ENCODE assay signal across 32 cellular contexts in the genomic region with DNA sequence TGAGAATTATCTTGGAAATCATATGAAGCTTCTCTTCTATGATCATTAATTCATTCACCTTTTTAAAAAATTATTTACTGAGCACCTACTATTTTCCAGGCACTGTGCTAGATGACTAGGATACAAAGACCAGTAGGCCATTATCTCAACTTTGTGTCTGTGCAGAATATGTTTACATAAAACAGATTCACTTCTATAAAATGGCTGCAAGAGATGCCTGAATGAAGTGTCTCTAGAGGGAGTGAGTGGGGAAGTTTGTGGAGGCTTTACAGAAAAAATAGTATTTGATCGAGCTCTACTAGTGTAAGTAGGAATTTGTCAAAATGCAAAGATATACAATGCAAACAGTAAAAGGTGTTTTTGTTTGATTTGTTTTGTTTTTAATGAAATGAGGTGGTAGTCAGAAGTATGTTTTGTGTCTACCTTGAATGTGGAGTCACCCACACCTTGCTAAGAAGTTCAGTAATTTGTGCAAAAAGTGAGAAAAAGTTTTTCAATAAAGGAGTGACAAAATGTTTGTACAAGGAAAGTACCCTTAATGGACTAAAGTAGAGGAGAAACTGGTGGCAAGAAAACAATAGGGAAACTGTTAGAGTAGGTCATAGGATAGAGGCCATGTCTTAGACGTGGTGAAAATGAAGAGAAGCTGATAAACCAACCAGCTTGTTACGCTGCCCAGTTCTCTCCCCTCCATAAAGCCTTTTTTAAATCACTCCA.
"Had no signal": no experiment of that assay in that cellular context is flagged by ENCODE, and none has a peak within 500 bp of the region (broad histone marks: within the 10 kb centered on the region; RNA-seq: fewer than 3 reads in every experiment).

No MANE protein-coding gene starts in this region.

- H3K4me3 ChIP-seq: colonic mucosa, PC-9 had no signal

- H3K27me3 Mint-ChIP-seq: activated B cell treated with CpG ODN at 0.5 μM for 24 hours; activated CD4-positive, alpha-beta memory T cell treated with anti-CD3 and anti-CD28 coated beads for 36 hours; activated naive CD4-positive, alpha-beta T cell treated with anti-CD3 and anti-CD28 coated beads, Interleukin-2, amount 10 ng/mL, durations not matched to agents 7 days and 5 days; activated naive CD8-positive, alpha-beta T cell; central memory CD8-positive, alpha-beta T cell had no signal

- H2AFZ ChIP-seq: PC-9 had no signal

- H3K4me1 ChIP-seq: colonic mucosa had no signal

- H3K36me3 Mint-ChIP-seq: activated CD4-positive, alpha-beta memory T cell treated with anti-CD3 and anti-CD28 coated beads for 36 hours; activated naive CD4-positive, alpha-beta T cell treated with anti-CD3 and anti-CD28 coated beads, Interleukin-2, amount 10 ng/mL, durations not matched to agents 7 days and 5 days; activated naive CD8-positive, alpha-beta T cell had no signal

- H3K27ac ChIP-seq: brain microvascular endothelial cell, colonic mucosa, PC-9, VCaP had no signal

- H3K4me1 Mint-ChIP-seq: activated B cell treated with CpG ODN at 0.5 μM for 24 hours; activated naive CD4-positive, alpha-beta T cell treated with anti-CD3 and anti-CD28 coated beads, Interleukin-2, amount 10 ng/mL, durations not matched to agents 7 days and 5 days; central memory CD8-positive, alpha-beta T cell had no signal

- H3K9me3 ChIP-seq: colonic mucosa had no signal

- H3K4me3 Mint-ChIP-seq: activated B cell treated with CpG ODN at 0.5 μM for 24 hours; activated CD4-positive, alpha-beta memory T cell treated with anti-CD3 and anti-CD28 coated beads for 36 hours; activated naive CD4-positive, alpha-beta T cell treated with anti-CD3 and anti-CD28 coated beads, Interleukin-2, amount 10 ng/mL, durations not matched to agents 7 days and 5 days; activated naive CD8-positive, alpha-beta T cell; activated naive CD8-positive, alpha-beta T cell treated with anti-CD3 and anti-CD28 coated beads, Interleukin-2, amount 50 U/mL, for 24 hours; activated T-cell treated with anti-CD3 and anti-CD28 coated beads, Interleukin-2, amount 50 U/mL, for 4 hours; activated T-helper 1 cell treated with anti-CD3 and anti-CD28 coated beads, Interleukin-12 subunit alpha, Interleukin-12 subunit beta, Interleukin-2, Interleukin-4 antibody, amounts not matched to agents 30 ng/mL and 10 ng/mL and 1 ng/mL, durations not matched to agents 14 hours and 24 hours and 36 hours; central memory CD8-positive, alpha-beta T cell had no signal

- DNase-seq: activated B cell treated with CpG ODN at 0.5 μM for 24 hours; activated CD4-positive, alpha-beta memory T cell treated with anti-CD3 and anti-CD28 coated beads for 36 hours; activated CD4-positive, alpha-beta T cell treated with anti-CD3 and anti-CD28 coated beads for 4 hours; activated CD4-positive, alpha-beta T cell treated with anti-CD3 and anti-CD28 coated beads, Interleukin-2, amount 50 U/mL, for 1 hour; activated CD4-positive, CD25-positive, alpha-beta regulatory T cell treated with anti-CD3 and anti-CD28 coated beads, Interleukin-2, amount 50 U/mL, for 72 hours; activated CD8-positive, alpha-beta memory T cell treated with anti-CD3 and anti-CD28 coated beads, Interleukin-2, amount 50 U/mL, for 4 hours; activated naive CD4-positive, alpha-beta T cell treated with anti-CD3 and anti-CD28 coated beads, Interleukin-2, amount 10 ng/mL, durations not matched to agents 7 days and 5 days; activated naive CD8-positive, alpha-beta T cell treated with anti-CD3 and anti-CD28 coated beads, Interleukin-2, amount 50 U/mL, for 24 hours; activated T-cell treated with anti-CD3 and anti-CD28 coated beads for 4 hours; activated T-cell treated with anti-CD3 and anti-CD28 coated beads, Interleukin-2, amount 50 U/mL, for 4 hours; aorta; brain microvascular endothelial cell; colonic mucosa; MM.1S; NCI-H1092 treated with DMSO at 0.1 percent for 48 hours; NCI-H1417 treated with DMSO at 0.1 percent for 48 hours; NCI-H187 treated with DMSO at 0.1 percent for 48 hours; NCI-H2081; NCI-H226; NCI-H524 treated with DMSO at 0.1 percent for 48 hours; NCI-H748 treated with DMSO at 0.1 percent for 48 hours; NK-92 treated with Interleukin-12 subunit alpha and Interleukin-12 subunit beta, amount 100 ng/mL, for 24 hours; PC-9; Right ventricle myocardium superior; SW 1271; T-helper 1 cell; T-helper 2 cell; T-helper 9 cell had no signal

- H3K27ac Mint-ChIP-seq: activated B cell treated with CpG ODN at 0.5 μM for 24 hours; activated CD4-positive, alpha-beta memory T cell treated with anti-CD3 and anti-CD28 coated beads for 36 hours; activated naive CD4-positive, alpha-beta T cell treated with anti-CD3 and anti-CD28 coated beads, Interleukin-2, amount 10 ng/mL, durations not matched to agents 7 days and 5 days; activated naive CD8-positive, alpha-beta T cell; activated naive CD8-positive, alpha-beta T cell treated with anti-CD3 and anti-CD28 coated beads, Interleukin-2, amount 50 U/mL, for 24 hours; activated T-helper 1 cell treated with anti-CD3 and anti-CD28 coated beads, Interleukin-12 subunit alpha, Interleukin-12 subunit beta, Interleukin-2, Interleukin-4 antibody, amounts not matched to agents 30 ng/mL and 10 ng/mL and 1 ng/mL, durations not matched to agents 14 hours and 24 hours and 36 hours had no signal

- H3K9me3 Mint-ChIP-seq: activated B cell treated with CpG ODN at 0.5 μM for 24 hours; activated naive CD4-positive, alpha-beta T cell treated with anti-CD3 and anti-CD28 coated beads, Interleukin-2, amount 10 ng/mL, durations not matched to agents 7 days and 5 days; activated naive CD8-positive, alpha-beta T cell treated with anti-CD3 and anti-CD28 coated beads, Interleukin-2, amount 50 U/mL, for 24 hours; activated T-helper 1 cell treated with anti-CD3 and anti-CD28 coated beads, Interleukin-12 subunit alpha, Interleukin-12 subunit beta, Interleukin-2, Interleukin-4 antibody, amounts not matched to agents 30 ng/mL and 10 ng/mL and 1 ng/mL, durations not matched to agents 14 hours and 24 hours and 36 hours had no signal

- H3K36me3 ChIP-seq: brain microvascular endothelial cell, colonic mucosa had no signal

- H3K27me3 ChIP-seq: brain microvascular endothelial cell, colonic mucosa had no signal

- H3K4me2 ChIP-seq: PC-9 had no signal

- ATAC-seq: activated naive CD8-positive, alpha-beta T cell treated with anti-CD3 and anti-CD28 coated beads, Interleukin-2, amount 50 U/mL, for 24 hours; activated T-cell treated with anti-CD3 and anti-CD28 coated beads, Interleukin-2, amount 50 U/mL, for 4 hours had no signal
